ENCODE assay signal across 2 cellular contexts in genomic region chr1:21467946-21468345, GRCh38. TPM values are rescaled to one million over a fixed set of nuclear protein-coding genes. Genes with fewer than 3 reads are reported as not detected.
"Had no signal": no experiment of that assay in that cellular context is flagged by ENCODE, and none has a peak within 500 bp of the region (broad histone marks: within the 10 kb centered on the region; RNA-seq: fewer than 3 reads in every experiment).

No MANE protein-coding gene starts in this region.

RNA-seq across cellular contexts. Expression of gene ALPL, which starts 41.3 kb away (rescaled TPM):
- total RNA-seq: HepG2, MCF 10A had no signal
